ENCODE assay signal across 8 cellular contexts in the genomic region with DNA sequence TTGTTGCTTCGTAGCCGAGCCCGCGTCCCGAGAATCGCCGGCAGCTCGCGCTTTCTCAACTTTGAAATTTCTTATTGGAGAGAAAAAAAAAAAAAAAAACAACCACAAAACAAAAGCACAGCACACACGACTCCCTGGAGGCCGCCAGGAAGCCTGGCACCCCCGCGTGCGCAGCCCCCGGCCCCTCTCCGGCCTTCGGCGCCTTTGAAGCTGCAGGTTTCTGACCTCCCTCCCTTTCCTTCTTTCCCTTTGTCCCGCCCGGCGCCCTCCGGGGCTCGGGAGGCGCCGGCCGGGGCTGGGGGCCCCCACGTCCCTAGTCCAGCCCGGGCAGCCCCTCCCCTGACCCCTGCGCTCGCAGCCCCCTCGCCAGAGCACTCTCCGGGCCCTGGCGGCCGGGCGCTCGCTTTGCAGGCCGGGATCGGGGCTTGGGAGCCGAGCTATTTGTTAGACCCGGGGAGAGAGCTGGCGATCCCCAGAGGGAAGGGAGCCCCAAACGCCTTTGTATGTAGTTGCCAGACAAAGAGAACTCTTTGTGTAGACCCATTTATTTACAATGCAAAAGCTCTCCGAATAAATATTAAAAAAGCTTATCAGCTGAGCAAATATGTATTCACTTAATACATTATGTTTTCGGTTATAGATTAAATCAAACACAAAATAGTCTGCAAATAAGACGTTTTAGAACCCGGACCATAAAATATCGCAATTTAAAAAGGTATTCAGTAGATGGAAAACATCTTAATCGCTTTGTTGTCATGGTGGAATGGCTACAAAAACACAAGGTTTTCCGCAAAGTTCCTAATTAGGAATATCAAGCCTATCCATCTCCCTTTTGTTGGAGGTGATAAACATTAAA. TPM values are rescaled to one million over a fixed set of nuclear protein-coding genes. Genes with fewer than 3 reads are reported as not detected.
DNase-seq lines count a peak whose midpoint lies in the region; ATAC-seq and TF ChIP-seq lines count a peak whose summit lies in the region.

No MANE protein-coding gene starts in this region.

- H3K9me3 Mint-ChIP-seq in activated T-cell treated with anti-CD3 and anti-CD28 coated beads, Interleukin-2, amount 50 U/mL, for 24 hours, result no peaks in the 10 kb centered on the region
- H3K9me3 Mint-ChIP-seq in MCF 10A (ENCODE audit: unreplicated experiment), result no peaks in the 10 kb centered on the region

- no TSS peak for BruUV-seq in MCF 10A (replicated peaks; lab: Mats Ljungman, UMichigan)

- peaks cover 37% of the 10 kb centered on the region for H3K4me1 Mint-ChIP-seq in activated T-cell treated with anti-CD3 and anti-CD28 coated beads, Interleukin-2, amount 50 U/mL, for 24 hours (ENCODE audit: low read depth)
- peaks cover 16% of the 10 kb centered on the region for H3K4me1 Mint-ChIP-seq in MCF 10A (ENCODE audit: insufficient read depth, unreplicated experiment)

- TF ChIP-seq CTCF in MCF 10A (IDR thresholded peaks at IDR 0.05; ENCODE audit: unreplicated experiment), result peak; percentile 32

- peak overlapping the region; percentile 52 for H3K27ac Mint-ChIP-seq in activated T-cell treated with anti-CD3 and anti-CD28 coated beads, Interleukin-2, amount 50 U/mL, for 24 hours
- H3K27ac Mint-ChIP-seq in MCF 10A (ENCODE audit: low read depth, unreplicated experiment), result peak overlapping the region; percentile 99

- intact Hi-C loops in MCF 10A (cut with micrococcal nuclease), result loop anchor here (5.0 kb wide), 2 partner anchors 70 to 90 kb away; no protein-coding TSS in a partner anchor

- POLR2A ChIA-PET in MCF 10A (lab: Yijun Ruan, JAX), result interaction anchor here (0.7 to 9.2 kb wide), 14 partner anchors 20 to 436 kb away, joined by 3 to 169 read pairs (median 6); a partner anchor contains a TSS

- H3K36me3 Mint-ChIP-seq in activated T-cell treated with anti-CD3 and anti-CD28 coated beads, Interleukin-2, amount 50 U/mL, for 24 hours (ENCODE audit: low read depth), result no peaks in the 10 kb centered on the region
- H3K36me3 Mint-ChIP-seq in MCF 10A (ENCODE audit: insufficient read depth, unreplicated experiment), result peaks cover 28% of the 10 kb centered on the region

- no peak for ATAC-seq in GM21619 (IDR thresholded peaks at IDR 0.05; ENCODE audit: unreplicated experiment)

- CTCF ChIA-PET in MCF 10A (lab: Yijun Ruan, JAX), result interaction anchor here (0.7 to 2.1 kb wide), 4 partner anchors 56 to 155 kb away, joined by 3 to 7 read pairs (median 4); no protein-coding TSS in a partner anchor

- DNase-seq in activated T-cell treated with anti-CD3 and anti-CD28 coated beads, Interleukin-2, amount 50 U/mL, for 24 hours, result no peak
- DNase-seq in activated T-cell treated with anti-CD3 and anti-CD28 coated beads for 4 hours (no peak), NCI-H345 (lab: John Stamatoyannopoulos, UW) (peak; percentile 69), MCF 10A (ENCODE audit: unreplicated experiment) (peak; percentile 69), kidney tubule cell (ENCODE audit: low spot score) (peak; percentile 70), superior temporal gyrus (ENCODE audit: extremely low spot score) (peak; percentile 73), MV-4-11 (lab: John Stamatoyannopoulos, UW) (no peak)

- peak overlapping the region; percentile 3 for H3K4me3 Mint-ChIP-seq in activated T-cell treated with anti-CD3 and anti-CD28 coated beads, Interleukin-2, amount 50 U/mL, for 24 hours
- peak overlapping the region; percentile 89 for H3K4me3 Mint-ChIP-seq in MCF 10A (ENCODE audit: unreplicated experiment)

- peaks cover 69% of the 10 kb centered on the region for H3K27me3 Mint-ChIP-seq in activated T-cell treated with anti-CD3 and anti-CD28 coated beads, Interleukin-2, amount 50 U/mL, for 24 hours
- H3K27me3 Mint-ChIP-seq in MCF 10A (ENCODE audit: insufficient read depth, unreplicated experiment), result no peaks in the 10 kb centered on the region

RNA-seq across cellular contexts. Expression of a gene that starts 2.3 kb away (rescaled TPM):
- 7.4 and 9.2 TPM in 2 replicates for total RNA-seq in MCF 10A (2022)

Comparison
In these comparisons a context has a peak if more than half of its experiments do, and no peak if none do; other contexts are left out.
1. DNase-seq: peak in NCI-H345 (single experiment), MCF 10A (single experiment), kidney tubule cell (single experiment) and superior temporal gyrus (single experiment); none in activated T-cell treated with anti-CD3 and anti-CD28 coated beads, Interleukin-2, amount 50 U/mL, for 24 hours (single experiment), activated T-cell treated with anti-CD3 and anti-CD28 coated beads for 4 hours (single experiment) and MV-4-11 (single experiment).